1 cellular context compared by ENCODE assay signal in genomic region chrX:52923781-52924241, GRCh38.
TF ChIP-seq lines count a peak whose summit lies in the region.

No MANE protein-coding gene starts in this region.

TF ChIP-seq in GM12878, 131 proteins besides CTCF, POLR2A, EP300 and RAD21:
- no peak for TF ChIP-seq CREB1 (IDR thresholded peaks at IDR 0.05; ENCODE audit: low read depth)
- 0 out of 2 replicates have a peak, but pooled peaks have one; percentile 33 for TF ChIP-seq ASH2L (IDR thresholded peaks at IDR 0.05; ENCODE audit: borderline replicate concordance, low read depth)
- peak; percentile 78 for TF ChIP-seq MEF2B (IDR thresholded peaks at IDR 0.05; ENCODE audit: partially characterized antibody, poor library complexity, severe bottlenecking)
- peak; percentile 84 for TF ChIP-seq RUNX3 (IDR thresholded peaks at IDR 0.05; ENCODE audit: low read length)
- no peak for TF ChIP-seq PKNOX1 (IDR thresholded peaks at IDR 0.05)
- TF ChIP-seq, protein P1, sequence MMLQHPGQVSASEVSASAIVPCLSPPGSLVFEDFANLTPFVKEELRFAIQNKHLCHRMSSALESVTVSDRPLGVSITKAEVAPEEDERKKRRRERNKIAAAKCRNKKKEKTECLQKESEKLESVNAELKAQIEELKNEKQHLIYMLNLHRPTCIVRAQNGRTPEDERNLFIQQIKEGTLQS (IDR thresholded peaks at IDR 0.05; ENCODE audit: borderline replicate concordance, extremely low read depth, low read depth, low read length) = no peak
- TF ChIP-seq TBL1XR1 (IDR thresholded peaks at IDR 0.05; ENCODE audit: low read depth, low read length) = 0 out of 2 replicates have a peak, but pooled peaks have one; percentile 25
- TF ChIP-seq, protein P2, sequence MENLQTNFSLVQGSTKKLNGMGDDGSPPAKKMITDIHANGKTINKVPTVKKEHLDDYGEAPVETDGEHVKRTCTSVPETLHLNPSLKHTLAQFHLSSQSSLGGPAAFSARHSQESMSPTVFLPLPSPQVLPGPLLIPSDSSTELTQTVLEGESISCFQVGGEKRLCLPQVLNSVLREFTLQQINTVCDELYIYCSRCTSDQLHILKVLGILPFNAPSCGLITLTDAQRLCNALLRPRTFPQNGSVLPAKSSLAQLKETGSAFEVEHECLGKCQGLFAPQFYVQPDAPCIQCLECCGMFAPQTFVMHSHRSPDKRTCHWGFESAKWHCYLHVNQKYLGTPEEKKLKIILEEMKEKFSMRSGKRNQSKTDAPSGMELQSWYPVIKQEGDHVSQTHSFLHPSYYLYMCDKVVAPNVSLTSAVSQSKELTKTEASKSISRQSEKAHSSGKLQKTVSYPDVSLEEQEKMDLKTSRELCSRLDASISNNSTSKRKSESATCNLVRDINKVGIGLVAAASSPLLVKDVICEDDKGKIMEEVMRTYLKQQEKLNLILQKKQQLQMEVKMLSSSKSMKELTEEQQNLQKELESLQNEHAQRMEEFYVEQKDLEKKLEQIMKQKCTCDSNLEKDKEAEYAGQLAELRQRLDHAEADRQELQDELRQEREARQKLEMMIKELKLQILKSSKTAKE (IDR thresholded peaks at IDR 0.05; ENCODE audit: low read depth, poor library complexity, severe bottlenecking) = peak; percentile 40
- TF ChIP-seq HCFC1 (IDR thresholded peaks at IDR 0.05; ENCODE audit: low read length) = no peak
- no peak for TF ChIP-seq STAT3 (IDR thresholded peaks at IDR 0.05; ENCODE audit: low read depth, low read length)
- TF ChIP-seq MEF2A (IDR thresholded peaks at IDR 0.05; ENCODE audit: insufficient read depth, low read depth, low read length) = peak; percentile 86
- TF ChIP-seq, protein P3, sequence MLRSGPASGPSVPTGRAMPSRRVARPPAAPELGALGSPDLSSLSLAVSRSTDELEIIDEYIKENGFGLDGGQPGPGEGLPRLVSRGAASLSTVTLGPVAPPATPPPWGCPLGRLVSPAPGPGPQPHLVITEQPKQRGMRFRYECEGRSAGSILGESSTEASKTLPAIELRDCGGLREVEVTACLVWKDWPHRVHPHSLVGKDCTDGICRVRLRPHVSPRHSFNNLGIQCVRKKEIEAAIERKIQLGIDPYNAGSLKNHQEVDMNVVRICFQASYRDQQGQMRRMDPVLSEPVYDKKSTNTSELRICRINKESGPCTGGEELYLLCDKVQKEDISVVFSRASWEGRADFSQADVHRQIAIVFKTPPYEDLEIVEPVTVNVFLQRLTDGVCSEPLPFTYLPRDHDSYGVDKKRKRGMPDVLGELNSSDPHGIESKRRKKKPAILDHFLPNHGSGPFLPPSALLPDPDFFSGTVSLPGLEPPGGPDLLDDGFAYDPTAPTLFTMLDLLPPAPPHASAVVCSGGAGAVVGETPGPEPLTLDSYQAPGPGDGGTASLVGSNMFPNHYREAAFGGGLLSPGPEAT (IDR thresholded peaks at IDR 0.05; ENCODE audit: low read depth) = peak; percentile 43; the same call in 1 of the 2 replicates
- TF ChIP-seq GABPA (IDR thresholded peaks at IDR 0.05; ENCODE audit: low read depth) = 0 out of 2 replicates have a peak, but pooled peaks have one; percentile 5
- TF ChIP-seq KLF5 (IDR thresholded peaks at IDR 0.05; ENCODE audit: partially characterized antibody) = peak; percentile 25
- peak; percentile 7; the same call in 1 of the 2 replicates for TF ChIP-seq SMC3 (IDR thresholded peaks at IDR 0.05; ENCODE audit: borderline replicate concordance, low read length)
- peak; percentile 34; the same call in 1 of the 2 replicates for TF ChIP-seq NBN (IDR thresholded peaks at IDR 0.05)
- TF ChIP-seq BCL11A (IDR thresholded peaks at IDR 0.05; ENCODE audit: low read depth, low read length) = peak; percentile 12; the same call in 1 of the 2 replicates
- peak; percentile 84 for TF ChIP-seq SPI1 (IDR thresholded peaks at IDR 0.05; ENCODE audit: borderline replicate concordance, insufficient read depth, low read depth, low read length)
- TF ChIP-seq SUZ12 (IDR thresholded peaks at IDR 0.05; ENCODE audit: unreplicated experiment) = no peak
- TF ChIP-seq IKZF1 (conservative IDR thresholded peaks at IDR 0.05) = 0 out of 2 replicates have a peak, but pooled peaks have one; percentile 25
- 0 out of 2 replicates have a peak, but pooled peaks have one; percentile 16 for TF ChIP-seq ATF2 (IDR thresholded peaks at IDR 0.05; ENCODE audit: low read length)
TF ChIP-seq in GM12878: peak in this region for 15.
